9 cellular contexts compared by ENCODE assay signal in genomic region chr7:11831727-11832495, GRCh38. TPM values are rescaled to one million over a fixed set of nuclear protein-coding genes. Genes with fewer than 3 reads are reported as not detected.
A peak's percentile ranks its signal among the peaks of the same experiment; 100 is the strongest.
DNase-seq lines count a peak whose midpoint lies in the region; ATAC-seq, FAIRE-seq and TF ChIP-seq lines count a peak whose summit lies in the region.
"Had no signal": no experiment of that assay in that cellular context is flagged by ENCODE, and none has a peak within 500 bp of the region (broad histone marks: within the 10 kb centered on the region; RNA-seq: fewer than 3 reads in every experiment).

TSS of gene THSD7A (minus strand) at chr7:11832198. CDS start at chr7:11831946, 252 bp downstream.

- H3K27me3 ChIP-seq in neural progenitor cell = peaks cover 37% of the 10 kb centered on the region

- peaks cover 3% of the 10 kb centered on the region for H3K9me3 Mint-ChIP-seq in neural progenitor cell

- ATAC-seq in GM21447 (IDR thresholded peaks at IDR 0.05; ENCODE audit: unreplicated experiment) = no peak

- no peak within 1 kb of the TSS for H2AFZ ChIP-seq in neural progenitor cell (replicated peaks)

- no peaks in the 10 kb centered on the region for H3K79me2 ChIP-seq in neural progenitor cell (ENCODE audit: low read depth)

- H4K20me1 ChIP-seq in neural progenitor cell (ENCODE audit: low read depth) = no peaks in the 10 kb centered on the region

- H3K4me3 Mint-ChIP-seq in neural progenitor cell = peak within 1 kb of the TSS; percentile 92

- H3K27ac ChIP-seq in neural progenitor cell = no peak within 1 kb of the TSS

- no peak for TF ChIP-seq POLR2A in H54 (IDR thresholded peaks at IDR 0.05; ENCODE audit: low read depth, low read length)

- no peaks in the 10 kb centered on the region for H3K36me3 Mint-ChIP-seq in neural progenitor cell

- H3K27me3 Mint-ChIP-seq in neural progenitor cell (ENCODE audit: insufficient read depth, low read depth) = no peaks in the 10 kb centered on the region

- H3K4me3 ChIP-seq in neural progenitor cell = peak within 1 kb of the TSS; percentile 68

- peak within 1 kb of the TSS; percentile 52 for H3K27ac Mint-ChIP-seq in neural progenitor cell

- DNase-seq in DMS153 (lab: John Stamatoyannopoulos, UW) (peak; percentile 69), H54 (ENCODE audit: insufficient read length, low spot score) (peak; percentile 57), NCI-H146 (lab: John Stamatoyannopoulos, UW) (peak; percentile 74), globus pallidus (ENCODE audit: low spot score) (peak; percentile 48), neural progenitor cell (ENCODE audit: low spot score) (peak; percentile 78)
- DNase-seq in activated CD8-positive, alpha-beta memory T cell treated with anti-CD3 and anti-CD28 coated beads, Interleukin-2, amount 50 U/mL, for 48 hours = peak; percentile 49
- DNase-seq in effector CD4-positive, alpha-beta T cell = no peak

- TF ChIP-seq CTCF in neural progenitor cell (IDR thresholded peaks at IDR 0.05) = peak; percentile 7

- no peaks in the 10 kb centered on the region for H3K36me3 ChIP-seq in neural progenitor cell

- H3K4me1 ChIP-seq in neural progenitor cell = peaks cover 13% of the 10 kb centered on the region

- H3F3A ChIP-seq in neural progenitor cell (ENCODE audit: low read depth) = peaks cover 15% of the 10 kb centered on the region

- no peak for FAIRE-seq in H54 (lab: Jason Lieb, UNC)
- FAIRE-seq: TTC549 had no signal

- H3K4me2 ChIP-seq in neural progenitor cell = peak within 1 kb of the TSS; percentile 90

- H3K9me3 ChIP-seq in neural progenitor cell (ENCODE audit: low read depth) = no peaks in the 10 kb centered on the region

- H3K4me1 Mint-ChIP-seq in neural progenitor cell = peaks cover 21% of the 10 kb centered on the region

- H3K9ac ChIP-seq in neural progenitor cell = no peak within 1 kb of the TSS

RNA-seq across cellular contexts. Expression of gene THSD7A, which starts in this region (rescaled TPM):
- total RNA-seq in neural progenitor cell (ENCODE audit: low replicate concordance) = 0.22 and 0.28 TPM in 2 replicates

Comparison
In these comparisons a context has a peak if more than half of its experiments do, and no peak if none do; other contexts are left out.
1. Peak in DNase-seq, H3K4me3 ChIP-seq and H3K4me2 ChIP-seq in neural progenitor cell; RNA of the gene not detected or under 1 TPM.